ENCODE assay signal across 1 cellular context in genomic region chr7:129144834-129145668, GRCh38.
TF ChIP-seq lines count a peak whose summit lies in the region.

No MANE protein-coding gene starts in this region.

TF ChIP-seq in GM23338, 12 proteins besides CTCF, POLR2A, EP300 and RAD21 (continued from another document):
- no peak for TF ChIP-seq ZNF462 (CRISPR knock-in tag; IDR thresholded peaks at IDR 0.05)
- TF ChIP-seq ETS1 (IDR thresholded peaks at IDR 0.05) = no peak
- no peak for TF ChIP-seq REST (IDR thresholded peaks at IDR 0.05; ENCODE audit: unreplicated experiment)
- TF ChIP-seq ZNF114 (CRISPR knock-in tag; IDR thresholded peaks at IDR 0.05) = no peak
- TF ChIP-seq JUNB (IDR thresholded peaks at IDR 0.05; ENCODE audit: unreplicated experiment) = no peak
- no peak for TF ChIP-seq CREB1 (CRISPR knock-in tag; IDR thresholded peaks at IDR 0.05; ENCODE audit: low read depth)
